In the genomic region with DNA sequence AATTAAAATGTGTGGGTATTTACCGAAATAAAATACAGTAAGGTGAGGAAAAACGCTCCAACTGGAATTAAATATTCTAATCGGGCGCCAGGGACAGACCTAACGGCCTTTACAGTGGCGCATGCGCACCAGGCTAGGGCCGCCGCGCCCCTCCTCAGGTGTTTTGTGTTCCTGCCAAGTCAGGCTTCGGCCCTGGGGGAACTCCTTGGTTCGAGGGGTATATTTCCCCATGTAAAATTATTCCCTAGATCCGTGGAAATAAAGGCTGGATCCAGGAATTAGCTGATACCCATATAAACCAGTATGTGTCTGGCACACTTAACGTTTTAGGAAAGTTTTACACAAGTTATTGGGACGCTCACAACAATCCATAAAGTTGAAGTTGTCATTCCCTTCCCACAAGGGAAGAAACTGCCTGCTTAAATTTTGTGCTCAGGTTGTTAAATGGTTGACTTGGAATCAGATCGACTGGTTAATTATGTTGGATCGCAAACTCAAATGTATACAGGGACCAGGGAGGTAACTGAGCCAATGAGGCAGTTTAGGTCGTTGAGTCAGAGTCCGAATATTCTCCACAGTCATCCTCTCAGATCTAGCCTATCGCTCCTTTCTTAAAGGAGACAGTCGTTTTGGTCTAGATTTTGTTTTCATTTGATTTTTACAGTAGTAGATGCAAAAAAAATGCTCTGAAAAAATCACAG, we compare ENCODE assay signal across 8 cellular contexts. TPM values are rescaled to one million over a fixed set of nuclear protein-coding genes. Genes with fewer than 3 reads are reported as not detected.
A peak's percentile ranks its signal among the peaks of the same experiment; 100 is the strongest.
DNase-seq lines count a peak whose midpoint lies in the region; ATAC-seq, FAIRE-seq and TF ChIP-seq lines count a peak whose summit lies in the region.

No MANE protein-coding gene starts in this region.

- H3K9ac ChIP-seq in MM.1S (ENCODE audit: low read length): peak overlapping the region; percentile 97
- H3K9ac ChIP-seq in neural progenitor cell: peak overlapping the region; percentile 88

- in situ Hi-C loops in SK-MEL-5 (cut with HindIII; ENCODE audit: low pct_unique_long_range_greater_than_20kb, low sequenced_read_pairs): no loop called here

- H3K4me1 ChIP-seq in MM.1S (ENCODE audit: low read length) (no peaks in the 10 kb centered on the region), foreskin keratinocyte (no peaks in the 10 kb centered on the region), neural progenitor cell (no peaks in the 10 kb centered on the region)

- ATAC-seq in GM18909 (IDR thresholded peaks at IDR 0.05; ENCODE audit: poor library complexity, unreplicated experiment) (peak; percentile 49), foreskin keratinocyte (peak; percentile 60)
- ATAC-seq in stimulated activated naive CD8-positive, alpha-beta T cell treated with anti-CD3 and anti-CD28 coated beads, Interleukin-15, amount 100 ng/mL, for 72 hours: peak; percentile 80

- no peaks in the 10 kb centered on the region for H3F3A ChIP-seq in MM.1S (ENCODE audit: insufficient read depth, low read length)
- peaks cover 4% of the 10 kb centered on the region for H3F3A ChIP-seq in neural progenitor cell (ENCODE audit: low read depth)

- H3K4me3 Mint-ChIP-seq in neural progenitor cell: no peak overlapping the region
- peak overlapping the region; percentile 98 to 99 for H3K4me3 Mint-ChIP-seq in stimulated activated naive CD8-positive, alpha-beta T cell treated with anti-CD3 and anti-CD28 coated beads, Interleukin-15, amount 100 ng/mL, for 72 hours

- DNase-seq in MM.1S: peak; percentile 66
- DNase-seq in SK-MEL-5 (ENCODE audit: low read depth, low spot score): peak; percentile 78
- peak; percentile 36 to 71 (median 58) for DNase-seq in activated naive CD4-positive, alpha-beta T cell (lab: John Stamatoyannopoulos, UW)
- DNase-seq in foreskin keratinocyte: peak; percentile 34 to 63
- peak; percentile 90 for DNase-seq in neural progenitor cell (ENCODE audit: low spot score)
- peak; percentile 76 to 82 for DNase-seq in stimulated activated naive CD8-positive, alpha-beta T cell treated with anti-CD3 and anti-CD28 coated beads, Interleukin-15, amount 100 ng/mL, for 72 hours

- H3K9me3 ChIP-seq in MM.1S (replicated peaks; ENCODE audit: insufficient read depth, low read length): no peaks in the 10 kb centered on the region
- no peaks in the 10 kb centered on the region for H3K9me3 ChIP-seq in neural progenitor cell (ENCODE audit: low read depth)

- TF ChIP-seq CTCF in MM.1S (IDR thresholded peaks at IDR 0.05; ENCODE audit: low read length) (no peak), foreskin keratinocyte (conservative IDR thresholded peaks at IDR 0.05) (no peak), neural progenitor cell (IDR thresholded peaks at IDR 0.05) (no peak)

- peaks cover 39% of the 10 kb centered on the region for H3K79me2 ChIP-seq in MM.1S (ENCODE audit: low read length)
- H3K79me2 ChIP-seq in neural progenitor cell (ENCODE audit: low read depth): peaks cover 43% of the 10 kb centered on the region

- H3K27me3 ChIP-seq in MM.1S (replicated peaks; ENCODE audit: insufficient read depth, low read length) (no peaks in the 10 kb centered on the region), foreskin keratinocyte (no peaks in the 10 kb centered on the region), neural progenitor cell (no peaks in the 10 kb centered on the region)

- H3K4me2 ChIP-seq in MM.1S (ENCODE audit: low read depth, low read length): peak overlapping the region; percentile 63
- peak overlapping the region; percentile 88 for H3K4me2 ChIP-seq in neural progenitor cell

- no peaks in the 10 kb centered on the region for H3K36me3 ChIP-seq in MM.1S (replicated peaks; ENCODE audit: insufficient read depth, low read length)
- H3K36me3 ChIP-seq in neural progenitor cell: no peaks in the 10 kb centered on the region

- peak overlapping the region; percentile 82 for H3K4me3 ChIP-seq in MM.1S (ENCODE audit: low read length)
- peak overlapping the region; percentile 79 for H3K4me3 ChIP-seq in neural progenitor cell

- H3K27ac ChIP-seq in MM.1S (ENCODE audit: low read length): peak overlapping the region; percentile 88
- H3K27ac ChIP-seq in foreskin keratinocyte: peak overlapping the region; percentile 100
- H3K27ac ChIP-seq in neural progenitor cell: peak overlapping the region; percentile 97

- peaks cover 3% of the 10 kb centered on the region for H3K27me3 Mint-ChIP-seq in neural progenitor cell (ENCODE audit: insufficient read depth, low read depth)
- no peaks in the 10 kb centered on the region for H3K27me3 Mint-ChIP-seq in stimulated activated naive CD8-positive, alpha-beta T cell treated with anti-CD3 and anti-CD28 coated beads, Interleukin-15, amount 100 ng/mL, for 72 hours

- peaks cover 7% of the 10 kb centered on the region for H3K4me1 Mint-ChIP-seq in neural progenitor cell
- peaks cover 21% of the 10 kb centered on the region for H3K4me1 Mint-ChIP-seq in stimulated activated naive CD8-positive, alpha-beta T cell treated with anti-CD3 and anti-CD28 coated beads, Interleukin-15, amount 100 ng/mL, for 72 hours

- H3K36me3 Mint-ChIP-seq in neural progenitor cell: peaks cover 14% of the 10 kb centered on the region

- FAIRE-seq in A204.1 (lab: Jason Lieb, UNC): peak; percentile 3

- H3K9me3 Mint-ChIP-seq in neural progenitor cell: no peaks in the 10 kb centered on the region
- no peaks in the 10 kb centered on the region for H3K9me3 Mint-ChIP-seq in stimulated activated naive CD8-positive, alpha-beta T cell treated with anti-CD3 and anti-CD28 coated beads, Interleukin-15, amount 100 ng/mL, for 72 hours

- no peak overlapping the region for H3K27ac Mint-ChIP-seq in neural progenitor cell
- H3K27ac Mint-ChIP-seq in stimulated activated naive CD8-positive, alpha-beta T cell treated with anti-CD3 and anti-CD28 coated beads, Interleukin-15, amount 100 ng/mL, for 72 hours: peak overlapping the region; percentile 99 to 100

- no peaks in the 10 kb centered on the region for H4K20me1 ChIP-seq in MM.1S (ENCODE audit: insufficient read depth, low read length)
- H4K20me1 ChIP-seq in neural progenitor cell (ENCODE audit: low read depth): no peaks in the 10 kb centered on the region

- H2AFZ ChIP-seq in MM.1S (ENCODE audit: low read length) (peak overlapping the region; percentile 98), neural progenitor cell (replicated peaks) (peak overlapping the region; percentile 100)

- no peaks in the 10 kb centered on the region for H3K9me2 ChIP-seq in MM.1S (replicated peaks; ENCODE audit: insufficient read depth, low read length)

RNA-seq across cellular contexts. Expression of gene ANAPC7, which starts 0.6 kb away (rescaled TPM):
- total RNA-seq in SK-MEL-5 (2014; rRNA removed; shearing (Covaris generic)): 88.3 and 91.8 TPM in 2 replicates
- polyA plus RNA-seq in SK-MEL-5 (2015; cell fraction: cytosol; rRNA removed): 68.9 and 80.6 TPM in 2 replicates
- 231 and 325 TPM in 2 replicates for polyA plus RNA-seq in SK-MEL-5 (2015; cell fraction: nucleus; rRNA removed)
- 45.4 and 50.5 TPM in 2 replicates for total RNA-seq in foreskin keratinocyte
- 39.4 and 45.5 TPM in 2 replicates for polyA plus RNA-seq in foreskin keratinocyte
- total RNA-seq in neural progenitor cell (ENCODE audit: low replicate concordance): 89.5 and 114 TPM in 2 replicates

RNA-seq across cellular contexts. Expression of gene ARPC3, which starts 46.0 kb away (rescaled TPM):
- 335 and 355 TPM in 2 replicates for total RNA-seq in SK-MEL-5 (2014; rRNA removed; shearing (Covaris generic))
- polyA plus RNA-seq in SK-MEL-5 (2015; cell fraction: cytosol; rRNA removed): 475 and 531 TPM in 2 replicates
- polyA plus RNA-seq in SK-MEL-5 (2015; cell fraction: nucleus; rRNA removed): 83.5 and 136 TPM in 2 replicates
- total RNA-seq in foreskin keratinocyte (337 and 365 TPM in 2 replicates), neural progenitor cell (ENCODE audit: low replicate concordance) (356 and 363 TPM in 2 replicates)
- 499 and 504 TPM in 2 replicates for polyA plus RNA-seq in foreskin keratinocyte

Comparison
In these comparisons a context has a peak if more than half of its experiments do, and no peak if none do; other contexts are left out.
1. Peak in every context shown above with its lines: DNase-seq, ATAC-seq, H3K4me3 ChIP-seq and H3K27ac ChIP-seq.